ENCODE assay signal across 1 cellular context in genomic region chr11:34053161-34053686, GRCh38.
A peak's percentile ranks its signal among the peaks of the same experiment; 100 is the strongest.
TF ChIP-seq lines count a peak whose summit lies in the region.

No MANE protein-coding gene starts in this region.

TF ChIP-seq in HepG2, 621 proteins besides CTCF, POLR2A, EP300 and RAD21 (continued from another document and continues in another):
- TF ChIP-seq REST (IDR thresholded peaks at IDR 0.05; ENCODE audit: borderline replicate concordance in 1 of 2, low read depth in 1 of 2, low read length in 2 of 2) (peak in 1 of 2 experiments; percentile 6; a peak in 1 of 4 replicates), ARNTL (CRISPR knock-in tag; IDR thresholded peaks at IDR 0.05) (no peak), MXD4 (CRISPR knock-in tag; IDR thresholded peaks at IDR 0.05) (no peak), MATR3 (CRISPR knock-in tag; IDR thresholded peaks at IDR 0.05) (no peak), ZUFSP (CRISPR knock-in tag; IDR thresholded peaks at IDR 0.05; ENCODE audit: borderline replicate concordance) (no peak), ATF7 (IDR thresholded peaks at IDR 0.05) (no peak), ATF7 (CRISPR knock-in tag; IDR thresholded peaks at IDR 0.05) (no peak), UBTF (CRISPR knock-in tag; IDR thresholded peaks at IDR 0.05) (0 out of 2 replicates have a peak, but pooled peaks have one; percentile 20), KDM2A (CRISPR knock-in tag; IDR thresholded peaks at IDR 0.05; ENCODE audit: borderline replicate concordance, low read depth) (0 out of 2 replicates have a peak, but pooled peaks have one; percentile 28), ZNF772 (CRISPR knock-in tag; IDR thresholded peaks at IDR 0.05) (no peak), HBP1 (CRISPR knock-in tag; IDR thresholded peaks at IDR 0.05; ENCODE audit: low read depth) (no peak), NFKB2 (CRISPR knock-in tag; IDR thresholded peaks at IDR 0.05; ENCODE audit: borderline replicate concordance) (peak; percentile 39; the same call in 1 of the 2 replicates), ZBTB38 (CRISPR knock-in tag; IDR thresholded peaks at IDR 0.05) (no peak), PCBP2 (optimal IDR thresholded peaks at IDR 0.05; ENCODE audit: low read depth, low read length, poor library complexity, severe bottlenecking) (no peak), ZNF788 (CRISPR knock-in tag; IDR thresholded peaks at IDR 0.05; ENCODE audit: borderline replicate concordance) (no peak), ZNF619 (CRISPR knock-in tag; IDR thresholded peaks at IDR 0.05) (no peak), SOX13 (IDR thresholded peaks at IDR 0.05) (no peak), SOX13 (CRISPR knock-in tag; conservative IDR thresholded peaks at IDR 0.05 in 1 of 2, IDR thresholded peaks at IDR 0.05 in 1 of 2) (peak in 1 of 2 experiments; percentile 32; a peak in 1 of 4 replicates), TEAD3 (CRISPR knock-in tag; optimal IDR thresholded peaks at IDR 0.05; ENCODE audit: borderline replicate concordance) (no peak), ZNF816 (CRISPR knock-in tag; IDR thresholded peaks at IDR 0.05; ENCODE audit: borderline replicate concordance) (no peak), KLF9 (CRISPR knock-in tag; IDR thresholded peaks at IDR 0.05; ENCODE audit: low read depth) (0 out of 2 replicates have a peak, but pooled peaks have one; percentile 4), BRF2 (CRISPR knock-in tag; IDR thresholded peaks at IDR 0.05) (no peak), ZNF180 (CRISPR knock-in tag; IDR thresholded peaks at IDR 0.05; ENCODE audit: borderline replicate concordance, low read depth) (no peak), ZNF589 (CRISPR knock-in tag; conservative IDR thresholded peaks at IDR 0.05) (no peak), ZNF225 (CRISPR knock-in tag; IDR thresholded peaks at IDR 0.05) (no peak), ZNF430 (CRISPR knock-in tag; IDR thresholded peaks at IDR 0.05) (no peak)
- TF ChIP-seq, protein P1, sequence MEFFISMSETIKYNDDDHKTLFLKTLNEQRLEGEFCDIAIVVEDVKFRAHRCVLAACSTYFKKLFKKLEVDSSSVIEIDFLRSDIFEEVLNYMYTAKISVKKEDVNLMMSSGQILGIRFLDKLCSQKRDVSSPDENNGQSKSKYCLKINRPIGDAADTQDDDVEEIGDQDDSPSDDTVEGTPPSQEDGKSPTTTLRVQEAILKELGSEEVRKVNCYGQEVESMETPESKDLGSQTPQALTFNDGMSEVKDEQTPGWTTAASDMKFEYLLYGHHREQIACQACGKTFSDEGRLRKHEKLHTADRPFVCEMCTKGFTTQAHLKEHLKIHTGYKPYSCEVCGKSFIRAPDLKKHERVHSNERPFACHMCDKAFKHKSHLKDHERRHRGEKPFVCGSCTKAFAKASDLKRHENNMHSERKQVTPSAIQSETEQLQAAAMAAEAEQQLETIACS (CRISPR knock-in tag; IDR thresholded peaks at IDR 0.05): peak; percentile 43; the same call in 1 of the 2 replicates
- TF ChIP-seq, protein P2, sequence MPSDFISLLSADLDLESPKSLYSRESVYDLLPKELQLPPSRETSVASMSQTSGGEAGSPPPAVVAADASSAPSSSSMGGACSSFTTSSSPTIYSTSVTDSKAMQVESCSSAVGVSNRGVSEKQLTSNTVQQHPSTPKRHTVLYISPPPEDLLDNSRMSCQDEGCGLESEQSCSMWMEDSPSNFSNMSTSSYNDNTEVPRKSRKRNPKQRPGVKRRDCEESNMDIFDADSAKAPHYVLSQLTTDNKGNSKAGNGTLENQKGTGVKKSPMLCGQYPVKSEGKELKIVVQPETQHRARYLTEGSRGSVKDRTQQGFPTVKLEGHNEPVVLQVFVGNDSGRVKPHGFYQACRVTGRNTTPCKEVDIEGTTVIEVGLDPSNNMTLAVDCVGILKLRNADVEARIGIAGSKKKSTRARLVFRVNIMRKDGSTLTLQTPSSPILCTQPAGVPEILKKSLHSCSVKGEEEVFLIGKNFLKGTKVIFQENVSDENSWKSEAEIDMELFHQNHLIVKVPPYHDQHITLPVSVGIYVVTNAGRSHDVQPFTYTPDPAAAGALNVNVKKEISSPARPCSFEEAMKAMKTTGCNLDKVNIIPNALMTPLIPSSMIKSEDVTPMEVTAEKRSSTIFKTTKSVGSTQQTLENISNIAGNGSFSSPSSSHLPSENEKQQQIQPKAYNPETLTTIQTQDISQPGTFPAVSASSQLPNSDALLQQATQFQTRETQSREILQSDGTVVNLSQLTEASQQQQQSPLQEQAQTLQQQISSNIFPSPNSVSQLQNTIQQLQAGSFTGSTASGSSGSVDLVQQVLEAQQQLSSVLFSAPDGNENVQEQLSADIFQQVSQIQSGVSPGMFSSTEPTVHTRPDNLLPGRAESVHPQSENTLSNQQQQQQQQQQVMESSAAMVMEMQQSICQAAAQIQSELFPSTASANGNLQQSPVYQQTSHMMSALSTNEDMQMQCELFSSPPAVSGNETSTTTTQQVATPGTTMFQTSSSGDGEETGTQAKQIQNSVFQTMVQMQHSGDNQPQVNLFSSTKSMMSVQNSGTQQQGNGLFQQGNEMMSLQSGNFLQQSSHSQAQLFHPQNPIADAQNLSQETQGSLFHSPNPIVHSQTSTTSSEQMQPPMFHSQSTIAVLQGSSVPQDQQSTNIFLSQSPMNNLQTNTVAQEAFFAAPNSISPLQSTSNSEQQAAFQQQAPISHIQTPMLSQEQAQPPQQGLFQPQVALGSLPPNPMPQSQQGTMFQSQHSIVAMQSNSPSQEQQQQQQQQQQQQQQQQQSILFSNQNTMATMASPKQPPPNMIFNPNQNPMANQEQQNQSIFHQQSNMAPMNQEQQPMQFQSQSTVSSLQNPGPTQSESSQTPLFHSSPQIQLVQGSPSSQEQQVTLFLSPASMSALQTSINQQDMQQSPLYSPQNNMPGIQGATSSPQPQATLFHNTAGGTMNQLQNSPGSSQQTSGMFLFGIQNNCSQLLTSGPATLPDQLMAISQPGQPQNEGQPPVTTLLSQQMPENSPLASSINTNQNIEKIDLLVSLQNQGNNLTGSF (CRISPR knock-in tag; IDR thresholded peaks at IDR 0.05): no peak
- TF ChIP-seq, protein P3, sequence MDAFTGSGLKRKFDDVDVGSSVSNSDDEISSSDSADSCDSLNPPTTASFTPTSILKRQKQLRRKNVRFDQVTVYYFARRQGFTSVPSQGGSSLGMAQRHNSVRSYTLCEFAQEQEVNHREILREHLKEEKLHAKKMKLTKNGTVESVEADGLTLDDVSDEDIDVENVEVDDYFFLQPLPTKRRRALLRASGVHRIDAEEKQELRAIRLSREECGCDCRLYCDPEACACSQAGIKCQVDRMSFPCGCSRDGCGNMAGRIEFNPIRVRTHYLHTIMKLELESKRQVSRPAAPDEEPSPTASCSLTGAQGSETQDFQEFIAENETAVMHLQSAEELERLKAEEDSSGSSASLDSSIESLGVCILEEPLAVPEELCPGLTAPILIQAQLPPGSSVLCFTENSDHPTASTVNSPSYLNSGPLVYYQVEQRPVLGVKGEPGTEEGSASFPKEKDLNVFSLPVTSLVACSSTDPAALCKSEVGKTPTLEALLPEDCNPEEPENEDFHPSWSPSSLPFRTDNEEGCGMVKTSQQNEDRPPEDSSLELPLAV (CRISPR knock-in tag; conservative IDR thresholded peaks at IDR 0.05; ENCODE audit: low read depth): no peak
- TF ChIP-seq, protein P4, sequence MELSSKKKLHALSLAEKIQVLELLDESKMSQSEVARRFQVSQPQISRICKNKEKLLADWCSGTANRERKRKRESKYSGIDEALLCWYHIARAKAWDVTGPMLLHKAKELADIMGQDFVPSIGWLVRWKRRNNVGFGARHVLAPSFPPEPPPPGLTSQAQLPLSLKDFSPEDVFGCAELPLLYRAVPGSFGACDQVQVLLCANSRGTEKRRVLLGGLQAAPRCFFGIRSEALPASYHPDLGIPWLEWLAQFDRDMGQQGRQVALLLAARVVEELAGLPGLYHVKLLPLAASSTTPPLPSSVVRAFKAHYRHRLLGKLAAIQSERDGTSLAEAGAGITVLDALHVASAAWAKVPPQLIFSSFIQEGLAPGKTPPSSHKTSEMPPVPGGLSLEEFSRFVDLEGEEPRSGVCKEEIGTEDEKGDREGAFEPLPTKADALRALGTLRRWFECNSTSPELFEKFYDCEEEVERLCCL (CRISPR knock-in tag; IDR thresholded peaks at IDR 0.05; ENCODE audit: borderline replicate concordance): no peak
- TF ChIP-seq, protein P5, sequence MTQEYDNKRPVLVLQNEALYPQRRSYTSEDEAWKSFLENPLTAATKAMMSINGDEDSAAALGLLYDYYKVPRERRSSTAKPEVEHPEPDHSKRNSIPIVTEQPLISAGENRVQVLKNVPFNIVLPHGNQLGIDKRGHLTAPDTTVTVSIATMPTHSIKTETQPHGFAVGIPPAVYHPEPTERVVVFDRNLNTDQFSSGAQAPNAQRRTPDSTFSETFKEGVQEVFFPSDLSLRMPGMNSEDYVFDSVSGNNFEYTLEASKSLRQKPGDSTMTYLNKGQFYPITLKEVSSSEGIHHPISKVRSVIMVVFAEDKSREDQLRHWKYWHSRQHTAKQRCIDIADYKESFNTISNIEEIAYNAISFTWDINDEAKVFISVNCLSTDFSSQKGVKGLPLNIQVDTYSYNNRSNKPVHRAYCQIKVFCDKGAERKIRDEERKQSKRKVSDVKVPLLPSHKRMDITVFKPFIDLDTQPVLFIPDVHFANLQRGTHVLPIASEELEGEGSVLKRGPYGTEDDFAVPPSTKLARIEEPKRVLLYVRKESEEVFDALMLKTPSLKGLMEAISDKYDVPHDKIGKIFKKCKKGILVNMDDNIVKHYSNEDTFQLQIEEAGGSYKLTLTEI (CRISPR knock-in tag; conservative IDR thresholded peaks at IDR 0.05): no peak
- TF ChIP-seq, protein P6, sequence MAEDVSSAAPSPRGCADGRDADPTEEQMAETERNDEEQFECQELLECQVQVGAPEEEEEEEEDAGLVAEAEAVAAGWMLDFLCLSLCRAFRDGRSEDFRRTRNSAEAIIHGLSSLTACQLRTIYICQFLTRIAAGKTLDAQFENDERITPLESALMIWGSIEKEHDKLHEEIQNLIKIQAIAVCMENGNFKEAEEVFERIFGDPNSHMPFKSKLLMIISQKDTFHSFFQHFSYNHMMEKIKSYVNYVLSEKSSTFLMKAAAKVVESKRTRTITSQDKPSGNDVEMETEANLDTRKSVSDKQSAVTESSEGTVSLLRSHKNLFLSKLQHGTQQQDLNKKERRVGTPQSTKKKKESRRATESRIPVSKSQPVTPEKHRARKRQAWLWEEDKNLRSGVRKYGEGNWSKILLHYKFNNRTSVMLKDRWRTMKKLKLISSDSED (CRISPR knock-in tag; IDR thresholded peaks at IDR 0.05): no peak
